18 cellular contexts compared by ENCODE assay signal in genomic region chr1:179826626-179827280, GRCh38.
"Had no signal": no experiment of that assay in that cellular context is flagged by ENCODE, and none has a peak within 500 bp of the region (broad histone marks: within the 10 kb centered on the region; RNA-seq: fewer than 3 reads in every experiment).

No MANE protein-coding gene starts in this region.

- H3K9me3 Mint-ChIP-seq: activated CD4-positive, alpha-beta memory T cell treated with anti-CD3 and anti-CD28 coated beads, Interleukin-2, amount 10 ng/mL, durations not matched to agents 7 days and 5 days; activated naive CD4-positive, alpha-beta T cell treated with anti-CD3 and anti-CD28 coated beads, Interleukin-2, amount 50 U/mL, for 24 hours; central memory CD8-positive, alpha-beta T cell had no signal

- H3K27ac Mint-ChIP-seq: activated CD4-positive, alpha-beta memory T cell treated with anti-CD3 and anti-CD28 coated beads, Interleukin-2, amount 10 ng/mL, durations not matched to agents 7 days and 5 days; activated naive CD4-positive, alpha-beta T cell treated with anti-CD3 and anti-CD28 coated beads, Interleukin-2, amount 50 U/mL, for 24 hours had no signal

- H3K27ac ChIP-seq: body of pancreas, foreskin keratinocyte, parathyroid adenoma, VCaP had no signal

- H3K4me3 Mint-ChIP-seq: activated CD4-positive, alpha-beta memory T cell treated with anti-CD3 and anti-CD28 coated beads, Interleukin-2, amount 10 ng/mL, durations not matched to agents 7 days and 5 days; activated naive CD4-positive, alpha-beta T cell treated with anti-CD3 and anti-CD28 coated beads, Interleukin-2, amount 50 U/mL, for 24 hours; central memory CD8-positive, alpha-beta T cell had no signal

- H3K36me3 ChIP-seq: tibial nerve had no signal

- H3K27me3 ChIP-seq: body of pancreas, tibial nerve had no signal

- H3K9ac ChIP-seq: parathyroid adenoma had no signal

- H3K27me3 Mint-ChIP-seq: activated CD4-positive, alpha-beta memory T cell treated with anti-CD3 and anti-CD28 coated beads, Interleukin-2, amount 10 ng/mL, durations not matched to agents 7 days and 5 days; activated naive CD4-positive, alpha-beta T cell treated with anti-CD3 and anti-CD28 coated beads, Interleukin-2, amount 50 U/mL, for 24 hours had no signal

- H3K4me3 ChIP-seq: body of pancreas, tibial nerve had no signal

- H3K9me3 ChIP-seq: body of pancreas, tibial nerve had no signal

- DNase-seq: activated CD4-positive, alpha-beta memory T cell treated with anti-CD3 and anti-CD28 coated beads, Interleukin-2, amount 10 ng/mL, durations not matched to agents 7 days and 5 days; amygdala; body of pancreas; cortex of kidney; effector memory CD4-positive, alpha-beta T cell; foreskin keratinocyte; glutamatergic neuron; hypothalamus; mesendoderm; SHP77 treated with DMSO at 0.1 percent for 48 hours; stimulated activated CD4-positive, alpha-beta T cell treated with anti-CD3 and anti-CD28 coated beads, Interleukin-4, amount 100 ng/mL, for 1 hour; stimulated activated naive CD4-positive, alpha-beta T cell; substantia nigra had no signal

- H3K36me3 Mint-ChIP-seq: activated naive CD4-positive, alpha-beta T cell treated with anti-CD3 and anti-CD28 coated beads, Interleukin-2, amount 50 U/mL, for 24 hours had no signal

- H3K4me1 ChIP-seq: body of pancreas, foreskin keratinocyte, parathyroid adenoma had no signal
